Comparison of ENCODE assay signal across 29 cellular contexts in genomic region chr17:42795061-42795460, GRCh38. TPM values are rescaled to one million over a fixed set of nuclear protein-coding genes. Genes with fewer than 3 reads are reported as not detected.
DNase-seq lines count a peak whose midpoint lies in the region; ATAC-seq, FAIRE-seq and TF ChIP-seq lines count a peak whose summit lies in the region.
"Had no signal": no experiment of that assay in that cellular context is flagged by ENCODE, and none has a peak within 500 bp of the region (broad histone marks: within the 10 kb centered on the region; RNA-seq: fewer than 3 reads in every experiment).

No MANE protein-coding gene starts in this region.

- whole genome bisulfite sequencing in K562 (ENCODE audit: insufficient coverage, low coverage, missing lambda C conversion rate), result 52% methylated on average over 4 of the region's 4 CpGs

- no peaks in the 10 kb centered on the region for H3K9me1 ChIP-seq in K562 (ENCODE audit: control insufficient read depth, insufficient read depth, low read length)

- no peak overlapping the region for H3K4me3 ChIP-seq in K562
- H3K4me3 ChIP-seq in mucosa of rectum (ENCODE audit: low read length in 2 of 2), result no peak overlapping the region
- H3K4me3 ChIP-seq in osteoblast (ENCODE audit: insufficient read depth, low read length), result no peak overlapping the region
- H3K4me3 ChIP-seq: BLaER1 treated with 17β-estradiol and CSF1 and Interleukin-3, amounts not matched to agents 10 nM and 100 nM; HAP-1; PC-9; SJSA1 had no signal

- CTCF ChIA-PET in K562 (lab: Yijun Ruan, JAX; ENCODE audit: low intra/inter-chr PET ratio), result no interaction called here
- CTCF ChIA-PET in activated CD4-positive, alpha-beta memory T cell treated with anti-CD3 and anti-CD28 coated beads for 36 hours (lab: Charles Lee), result no interaction called here

- no peak overlapping the region for H3K4me3 Mint-ChIP-seq in activated CD4-positive, alpha-beta memory T cell treated with anti-CD3 and anti-CD28 coated beads for 36 hours

- FAIRE-seq in K562 (lab: Jason Lieb, UNC), result no peak
- FAIRE-seq: A204.1, D721Med had no signal

- TF ChIP-seq RAD21 in K562 (CRISPR knock-in tag; conservative IDR thresholded peaks at IDR 0.05 in 1 of 2, IDR thresholded peaks at IDR 0.05 in 1 of 2), result no peak

- no TSS peak for BruUV-seq in K562 (replicated peaks; lab: Mats Ljungman, UMichigan)

- H2AFZ ChIP-seq in K562 (ENCODE audit: low read depth, low read length) (no peak overlapping the region), osteoblast (ENCODE audit: low read length) (no peak overlapping the region)
- H2AFZ ChIP-seq: PC-9 had no signal

- POLR2A ChIA-PET in K562 (lab: Yijun Ruan, JAX), result interaction anchor here (0.9 to 6.4 kb wide), 4 partner anchors 8 to 225 kb away, joined by 3 to 47 read pairs (median 8); partner anchors contain the start of gene WNK4
- POLR2A ChIA-PET in activated CD4-positive, alpha-beta memory T cell treated with anti-CD3 and anti-CD28 coated beads for 36 hours (lab: Charles Lee), result no interaction called here

- H3K4me1 ChIP-seq in K562 (replicated peaks in 1 of 2; ENCODE audit: control insufficient read depth in 2 of 2, insufficient read depth in 2 of 2, low read length in 2 of 2) (peaks cover 14 to 36% of the 10 kb centered on the region in 2 experiments), mucosa of rectum (ENCODE audit: control insufficient read depth in 2 of 2, insufficient read depth in 2 of 2, low read length in 2 of 2) (peaks cover 35 to 37% of the 10 kb centered on the region in 2 donors), osteoblast (ENCODE audit: insufficient read depth, low read length) (peaks cover 16% of the 10 kb centered on the region)

- no peak for ATAC-seq in K562
- no peak for ATAC-seq in GM19463 (IDR thresholded peaks at IDR 0.05; ENCODE audit: unreplicated experiment)

- TF ChIP-seq EP300 in K562 (IDR thresholded peaks at IDR 0.05; ENCODE audit: low read length), result no peak

- TF ChIP-seq CTCF in 22Rv1 (IDR thresholded peaks at IDR 0.05), result no peak
- TF ChIP-seq CTCF in K562 (IDR thresholded peaks at IDR 0.05 in 2 of 3, conservative IDR thresholded peaks at IDR 0.05 in 1 of 3; ENCODE audit: insufficient read depth in 2 of 3, low read depth in 1 of 3, low read length in 3 of 3), result no peak
- no peak for TF ChIP-seq CTCF in osteoblast (IDR thresholded peaks at IDR 0.05; ENCODE audit: extremely low read depth, low read depth, low read length)

- peaks cover 4% of the 10 kb centered on the region for H3K36me3 Mint-ChIP-seq in activated CD4-positive, alpha-beta memory T cell treated with anti-CD3 and anti-CD28 coated beads for 36 hours

- no peaks in the 10 kb centered on the region for H3K9me3 Mint-ChIP-seq in activated CD4-positive, alpha-beta memory T cell treated with anti-CD3 and anti-CD28 coated beads for 36 hours
- H3K9me3 Mint-ChIP-seq: CD4-positive, alpha-beta T cell had no signal

- no peaks in the 10 kb centered on the region for H3K27me3 Mint-ChIP-seq in activated CD4-positive, alpha-beta memory T cell treated with anti-CD3 and anti-CD28 coated beads for 36 hours
- H3K27me3 Mint-ChIP-seq: CD4-positive, alpha-beta T cell had no signal

- H4K20me1 ChIP-seq in K562 (replicated peaks; ENCODE audit: control insufficient read depth, insufficient read depth, low read length) (no peaks in the 10 kb centered on the region), osteoblast (ENCODE audit: insufficient read depth, low read length) (no peaks in the 10 kb centered on the region)
- H4K20me1 ChIP-seq: BLaER1 treated with 17β-estradiol and CSF1 and Interleukin-3, amounts not matched to agents 10 nM and 100 nM had no signal

- peak; percentile 5; the same call in 1 of the 2 replicates for TF ChIP-seq POLR2A in K562 (conservative IDR thresholded peaks at IDR 0.05)

- intact Hi-C loops in K562 (cut with micrococcal nuclease), result no loop called here
- intact Hi-C loops in activated CD4-positive, alpha-beta memory T cell treated with anti-CD3 and anti-CD28 coated beads for 36 hours (cut with micrococcal nuclease), result no loop called here

- H3K27ac ChIP-seq in 22Rv1 (peak overlapping the region; percentile 13; the same call in 1 of the 2 replicates), K562 (ENCODE audit: extremely low read depth, low read depth, low read length) (no peak overlapping the region), mucosa of rectum (ENCODE audit: low read depth in 2 of 2, low read length in 2 of 2) (peak overlapping the region; percentile 69 to 94), osteoblast (ENCODE audit: low read depth, low read length) (no peak overlapping the region)
- H3K27ac ChIP-seq: BLaER1 treated with 17β-estradiol and CSF1 and Interleukin-3, amounts not matched to agents 10 nM and 100 nM; HL-60; PC-9; SJSA1 had no signal

- H3K9me3 ChIP-seq in K562 (replicated peaks; ENCODE audit: control insufficient read depth, insufficient read depth, low read depth, low read length) (no peaks in the 10 kb centered on the region), mucosa of rectum (ENCODE audit: control insufficient read depth in 2 of 2, low read length in 2 of 2) (no peaks in the 10 kb centered on the region), osteoblast (ENCODE audit: low read depth, low read length) (no peaks in the 10 kb centered on the region)
- H3K9me3 ChIP-seq: BLaER1 treated with 17β-estradiol and CSF1 and Interleukin-3, amounts not matched to agents 10 nM and 100 nM; HAP-1; SJSA1 had no signal

- H3K4me1 Mint-ChIP-seq in activated CD4-positive, alpha-beta memory T cell treated with anti-CD3 and anti-CD28 coated beads for 36 hours (ENCODE audit: low read depth), result peaks cover 18% of the 10 kb centered on the region

- peak overlapping the region in 1 of 2 experiments; percentile 53; a peak in 1 of 4 replicates for H3K9ac ChIP-seq in K562 (ENCODE audit: insufficient read depth in 1 of 2, low read depth in 2 of 2, low read length in 2 of 2)
- peak overlapping the region in 1 of 2 donors; percentile 60 for H3K9ac ChIP-seq in mucosa of rectum (ENCODE audit: low read depth in 1 of 2, low read length in 2 of 2)

- H3K27me3 ChIP-seq in K562 (ENCODE audit: control insufficient read depth in 2 of 2, insufficient read depth in 2 of 2, low read length in 2 of 2) (no peaks in the 10 kb centered on the region), mucosa of rectum (ENCODE audit: control insufficient read depth in 2 of 2, insufficient read depth in 2 of 2, low read length in 2 of 2) (no peaks in the 10 kb centered on the region), osteoblast (ENCODE audit: insufficient read depth, low read length) (no peaks in the 10 kb centered on the region)
- H3K27me3 ChIP-seq: BLaER1 treated with 17β-estradiol and CSF1 and Interleukin-3, amounts not matched to agents 10 nM and 100 nM; SJSA1 had no signal

- peak; percentile 40 for DNase-seq in KBM-7
- DNase-seq in K562 (ENCODE audit: extremely low read depth in 1 of 4, low spot score in 3 of 4), result no peak
- no peak for DNase-seq in osteoblast (ENCODE audit: insufficient read length, low spot score, missing footprints)
- DNase-seq in activated CD4-positive, alpha-beta memory T cell treated with anti-CD3 and anti-CD28 coated beads for 36 hours, result no peak
- DNase-seq in NCI-H2227 treated with DMSO at 0.1 percent for 48 hours (lab: John Stamatoyannopoulos, UW), result no peak
- DNase-seq: CD4-positive, alpha-beta T cell; GOT3; MV-4-11; NCI-H1105; NCI-H1436 treated with DMSO at 0.1 percent for 48 hours; NCI-H1930; NCI-H446 treated with DMSO at 0.1 percent for 48 hours; NCI-H526; NCI-H82; NK-92 treated with Interleukin-12 subunit alpha and Interleukin-12 subunit beta, amount 100 ng/mL, for 24 hours; PC-9; Right ventricle myocardium superior had no signal

- H3K4me2 ChIP-seq in K562 (ENCODE audit: insufficient read depth, low read length) (no peak overlapping the region), osteoblast (ENCODE audit: insufficient read depth, low read length) (no peak overlapping the region)
- H3K4me2 ChIP-seq: PC-9 had no signal

- H3K79me2 ChIP-seq in K562 (ENCODE audit: control insufficient read depth, insufficient read depth, low read length) (peaks cover 17% of the 10 kb centered on the region), osteoblast (ENCODE audit: insufficient read depth, low read length) (peaks cover 18% of the 10 kb centered on the region)

- in situ Hi-C loops in KBM-7 (cut with MboI; ENCODE audit: low pct_unique_long_range_greater_than_20kb, low sequenced_read_pairs) (no loop called here), K562 (cut with MboI) (no loop called here)

- no peak overlapping the region for H3K27ac Mint-ChIP-seq in activated CD4-positive, alpha-beta memory T cell treated with anti-CD3 and anti-CD28 coated beads for 36 hours
- H3K27ac Mint-ChIP-seq: CD4-positive, alpha-beta T cell had no signal

- peaks cover 41% of the 10 kb centered on the region for H3K36me3 ChIP-seq in K562 (ENCODE audit: control insufficient read depth, insufficient read depth, low read length)
- peaks cover 6 to 12% of the 10 kb centered on the region in 2 donors for H3K36me3 ChIP-seq in mucosa of rectum (ENCODE audit: control insufficient read depth in 2 of 2, insufficient read depth in 2 of 2, low read length in 2 of 2)
- peaks cover 5% of the 10 kb centered on the region for H3K36me3 ChIP-seq in osteoblast (ENCODE audit: insufficient read depth, low read length)

RNA-seq across cellular contexts. Expression of gene COA3, which starts 3.4 kb away (rescaled TPM):
- 15.4 and 24.3 TPM in 2 replicates for total RNA-seq in K562 (2011; cell fraction: chromatin; rRNA removed; ENCODE audit: low replicate concordance)
- 23.4 and 24.0 TPM in 2 replicates for total RNA-seq in K562 (2011; cell fraction: nucleolus; rRNA removed)
- total RNA-seq in K562 (2011; cell fraction: nucleoplasm; rRNA removed), result 23.2 and 30.9 TPM in 2 replicates
- total RNA-seq in K562 (2014; rRNA removed) (49.6 and 67.7 TPM in 2 replicates), K562 (2014; rRNA removed; fragmentation: Illumina TruSeq; extraction: Trizol) (50.0 and 52.5 TPM in 2 replicates), K562 (2015; rRNA removed; fragmentation: Illumina TruSeq; extraction: Trizol) (60.9 and 65.9 TPM in 2 replicates), K562 (2021) (53.4 and 56.3 TPM in 2 replicates), osteoblast (44.2 and 47.4 TPM in 2 replicates)
- polyA plus RNA-seq in K562 (2011; rRNA removed) (36.6 and 69.9 TPM in 2 replicates), K562 (2014; fragmentation: Illumina TruSeq; extraction: Trizol) (74.9 and 76.1 TPM in 2 replicates), K562 (2014; fragmentation: Nextera tagmentation; extraction: Ambion mirVana) (100 to 1,000 TPM; 113 to 153 TPM), K562 (2014; rRNA removed) (61.4 and 74.4 TPM in 2 replicates)
- polyA plus RNA-seq in K562 (2011; cell fraction: cytosol; rRNA removed), result 53.2 and 109 TPM in 2 replicates
- 22.7 and 31.7 TPM in 2 replicates for polyA plus RNA-seq in K562 (2011; cell fraction: nucleus; rRNA removed)
- 37.9 and 76.7 TPM in 2 replicates for polyA plus RNA-seq in K562 (2012)
- 16.6 and 31.2 TPM in 2 replicates for polyA minus RNA-seq in K562 (2011; rRNA and poly(A)+ RNA removed)
- polyA minus RNA-seq in K562 (2011; cell fraction: cytosol; rRNA and poly(A)+ RNA removed), result 5.0 and 19.4 TPM in 2 replicates
- 9.8 and 16.0 TPM in 2 replicates for polyA minus RNA-seq in K562 (2011; cell fraction: nucleus; rRNA and poly(A)+ RNA removed)
- 10 to 100 TPM; 31.8 to 36.6 TPM for total RNA-seq in activated CD4-positive, alpha-beta memory T cell treated with anti-CD3 and anti-CD28 coated beads for 36 hours

RNA-seq across cellular contexts. Expression of gene CNTD1, which starts 3.6 kb away (rescaled TPM):
- total RNA-seq in K562 (2011; cell fraction: chromatin; rRNA removed; ENCODE audit: low replicate concordance), result 0.30 and 0.32 TPM in 2 replicates
- not detected in 2 replicates for total RNA-seq in K562 (2011; cell fraction: nucleolus; rRNA removed)
- total RNA-seq in K562 (2011; cell fraction: nucleoplasm; rRNA removed), result not detected in 2 replicates
- total RNA-seq in K562 (2014; rRNA removed) (0.20 and 0.54 TPM in 2 replicates), K562 (2014; rRNA removed; fragmentation: Illumina TruSeq; extraction: Trizol) (0.22 and 0.57 TPM in 2 replicates), K562 (2015; rRNA removed; fragmentation: Illumina TruSeq; extraction: Trizol) (0.23 TPM in 1 of 2 replicates, not detected in the other), K562 (2021) (0.20 TPM in 1 of 2 replicates, not detected in the other), osteoblast (0.88 TPM in 1 of 2 replicates, not detected in the other)
- polyA plus RNA-seq in K562 (2011; rRNA removed) (0.22 and 0.59 TPM in 2 replicates), K562 (2014; fragmentation: Illumina TruSeq; extraction: Trizol) (0.27 and 0.48 TPM in 2 replicates), K562 (2014; fragmentation: Nextera tagmentation; extraction: Ambion mirVana) (under 1 TPM; 0.74 to 0.86 TPM), K562 (2014; rRNA removed) (0.07 and 0.12 TPM in 2 replicates)
- polyA plus RNA-seq in K562 (2011; cell fraction: cytosol; rRNA removed), result 0.04 and 0.15 TPM in 2 replicates
- not detected in 2 replicates for polyA plus RNA-seq in K562 (2011; cell fraction: nucleus; rRNA removed)
- polyA plus RNA-seq in K562 (2012), result 0.70 and 1.0 TPM in 2 replicates
- 0.32 TPM in 1 of 2 replicates, not detected in the other for polyA minus RNA-seq in K562 (2011; rRNA and poly(A)+ RNA removed)
- not detected in 2 replicates for polyA minus RNA-seq in K562 (2011; cell fraction: cytosol; rRNA and poly(A)+ RNA removed)
- polyA minus RNA-seq in K562 (2011; cell fraction: nucleus; rRNA and poly(A)+ RNA removed), result not detected in 2 replicates
- total RNA-seq in activated CD4-positive, alpha-beta memory T cell treated with anti-CD3 and anti-CD28 coated beads for 36 hours, result not detected
- total RNA-seq: CD4-positive, alpha-beta T cell; G401; LHCN-M2; MCF 10A; PC-9; Right ventricle myocardium superior had no signal

RNA-seq across cellular contexts. Expression of gene WNK4, which starts 14.7 kb away (rescaled TPM):
- 56.6 and 102 TPM in 2 replicates for total RNA-seq in K562 (2011; cell fraction: chromatin; rRNA removed; ENCODE audit: low replicate concordance)
- total RNA-seq in K562 (2011; cell fraction: nucleolus; rRNA removed), result 38.3 and 45.0 TPM in 2 replicates
- total RNA-seq in K562 (2011; cell fraction: nucleoplasm; rRNA removed), result 42.1 and 65.4 TPM in 2 replicates
- total RNA-seq in K562 (2014; rRNA removed) (4.5 and 5.8 TPM in 2 replicates), K562 (2014; rRNA removed; fragmentation: Illumina TruSeq; extraction: Trizol) (2.0 and 2.6 TPM in 2 replicates), K562 (2015; rRNA removed; fragmentation: Illumina TruSeq; extraction: Trizol) (2.7 and 4.4 TPM in 2 replicates), K562 (2021) (21.1 and 25.8 TPM in 2 replicates), osteoblast (under 0.01 TPM in 1 of 2 replicates, not detected in the other)
- polyA plus RNA-seq in K562 (2011; rRNA removed) (4.8 and 8.1 TPM in 2 replicates), K562 (2014; fragmentation: Illumina TruSeq; extraction: Trizol) (11.8 and 15.2 TPM in 2 replicates), K562 (2014; fragmentation: Nextera tagmentation; extraction: Ambion mirVana) (under 1 TPM; 0.32 to 0.38 TPM), K562 (2014; rRNA removed) (15.8 and 17.7 TPM in 2 replicates)
- 4.4 and 6.6 TPM in 2 replicates for polyA plus RNA-seq in K562 (2011; cell fraction: cytosol; rRNA removed)
- 30.5 and 60.6 TPM in 2 replicates for polyA plus RNA-seq in K562 (2011; cell fraction: nucleus; rRNA removed)
- polyA plus RNA-seq in K562 (2012), result 10.1 and 14.7 TPM in 2 replicates
- polyA minus RNA-seq in K562 (2011; rRNA and poly(A)+ RNA removed), result 2.3 and 3.2 TPM in 2 replicates
- polyA minus RNA-seq in K562 (2011; cell fraction: cytosol; rRNA and poly(A)+ RNA removed), result 9.8 and 11.6 TPM in 2 replicates
- 15.8 and 18.0 TPM in 2 replicates for polyA minus RNA-seq in K562 (2011; cell fraction: nucleus; rRNA and poly(A)+ RNA removed)
- total RNA-seq in activated CD4-positive, alpha-beta memory T cell treated with anti-CD3 and anti-CD28 coated beads for 36 hours, result under 1 TPM; 0.10 to 0.15 TPM
- total RNA-seq: G401, LHCN-M2, Right ventricle myocardium superior, SJSA1 had no signal

RNA-seq across cellular contexts. Expression of gene VPS25, which starts 21.8 kb away (rescaled TPM):
- 87.9 and 145 TPM in 2 replicates for total RNA-seq in K562 (2011; cell fraction: chromatin; rRNA removed; ENCODE audit: low replicate concordance)
- total RNA-seq in K562 (2011; cell fraction: nucleolus; rRNA removed), result 135 and 143 TPM in 2 replicates
- total RNA-seq in K562 (2011; cell fraction: nucleoplasm; rRNA removed), result 133 and 158 TPM in 2 replicates
- total RNA-seq in K562 (2014; rRNA removed), result 131 and 139 TPM in 2 replicates
- 132 and 148 TPM in 2 replicates for total RNA-seq in K562 (2014; rRNA removed; fragmentation: Illumina TruSeq; extraction: Trizol)
- 123 and 130 TPM in 2 replicates for total RNA-seq in K562 (2015; rRNA removed; fragmentation: Illumina TruSeq; extraction: Trizol)
- total RNA-seq in K562 (2021), result 131 TPM in 2 replicates
- polyA plus RNA-seq in K562 (2011; rRNA removed), result 210 and 280 TPM in 2 replicates
- polyA plus RNA-seq in K562 (2011; cell fraction: cytosol; rRNA removed), result 205 and 306 TPM in 2 replicates
- 128 and 165 TPM in 2 replicates for polyA plus RNA-seq in K562 (2011; cell fraction: nucleus; rRNA removed)
- 111 and 130 TPM in 2 replicates for polyA plus RNA-seq in K562 (2012)
- 203 and 223 TPM in 2 replicates for polyA plus RNA-seq in K562 (2014; fragmentation: Illumina TruSeq; extraction: Trizol)
- polyA plus RNA-seq in K562 (2014; fragmentation: Nextera tagmentation; extraction: Ambion mirVana), result 100 to 1,000 TPM; 292 to 352 TPM
- polyA plus RNA-seq in K562 (2014; rRNA removed), result 178 and 180 TPM in 2 replicates
- 65.7 and 110 TPM in 2 replicates for polyA minus RNA-seq in K562 (2011; rRNA and poly(A)+ RNA removed)
- polyA minus RNA-seq in K562 (2011; cell fraction: cytosol; rRNA and poly(A)+ RNA removed), result 31.2 and 49.0 TPM in 2 replicates
- 47.7 and 60.9 TPM in 2 replicates for polyA minus RNA-seq in K562 (2011; cell fraction: nucleus; rRNA and poly(A)+ RNA removed)
- total RNA-seq in osteoblast, result 46.7 and 55.7 TPM in 2 replicates
- total RNA-seq in activated CD4-positive, alpha-beta memory T cell treated with anti-CD3 and anti-CD28 coated beads for 36 hours, result 10 to 100 TPM; 57.5 to 58.6 TPM

RNA-seq across cellular contexts. Expression of gene BECN1, which starts 29.0 kb away (rescaled TPM):
- 121 and 124 TPM in 2 replicates for total RNA-seq in K562 (2011; cell fraction: chromatin; rRNA removed; ENCODE audit: low replicate concordance)
- total RNA-seq in K562 (2011; cell fraction: nucleolus; rRNA removed), result 64.5 and 68.4 TPM in 2 replicates
- total RNA-seq in K562 (2011; cell fraction: nucleoplasm; rRNA removed), result 66.9 and 85.1 TPM in 2 replicates
- total RNA-seq in K562 (2014; rRNA removed) (81.1 and 81.7 TPM in 2 replicates), K562 (2014; rRNA removed; fragmentation: Illumina TruSeq; extraction: Trizol) (49.6 and 58.6 TPM in 2 replicates), K562 (2015; rRNA removed; fragmentation: Illumina TruSeq; extraction: Trizol) (48.1 and 52.7 TPM in 2 replicates), K562 (2021) (52.3 and 57.3 TPM in 2 replicates), osteoblast (94.8 and 104 TPM in 2 replicates)
- polyA plus RNA-seq in K562 (2011; rRNA removed) (34.1 and 55.9 TPM in 2 replicates), K562 (2014; fragmentation: Illumina TruSeq; extraction: Trizol) (57.8 and 68.1 TPM in 2 replicates), K562 (2014; fragmentation: Nextera tagmentation; extraction: Ambion mirVana) (10 to 100 TPM; 26.0 to 28.6 TPM), K562 (2014; rRNA removed) (64.7 and 71.5 TPM in 2 replicates)
- 24.3 and 49.2 TPM in 2 replicates for polyA plus RNA-seq in K562 (2011; cell fraction: cytosol; rRNA removed)
- 77.8 and 107 TPM in 2 replicates for polyA plus RNA-seq in K562 (2011; cell fraction: nucleus; rRNA removed)
- 37.5 and 43.1 TPM in 2 replicates for polyA plus RNA-seq in K562 (2012)
- polyA minus RNA-seq in K562 (2011; rRNA and poly(A)+ RNA removed), result 41.0 and 65.0 TPM in 2 replicates
- polyA minus RNA-seq in K562 (2011; cell fraction: cytosol; rRNA and poly(A)+ RNA removed), result 19.1 and 28.2 TPM in 2 replicates
- 44.0 and 47.8 TPM in 2 replicates for polyA minus RNA-seq in K562 (2011; cell fraction: nucleus; rRNA and poly(A)+ RNA removed)
- 10 to 100 TPM; 72.7 to 77.4 TPM for total RNA-seq in activated CD4-positive, alpha-beta memory T cell treated with anti-CD3 and anti-CD28 coated beads for 36 hours

Comparison
In these comparisons a context has a peak if more than half of its experiments do, and no peak if none do; other contexts are left out.
1. H3K27ac ChIP-seq: peak in 22Rv1 (single experiment) and mucosa of rectum (2 of 2); none in K562 (single experiment) and osteoblast (single experiment).